Comparison of ENCODE assay signal across 2 cellular contexts in genomic region chr2:233165543-233165894, GRCh38.
TF ChIP-seq lines count a peak whose summit lies in the region.

No MANE protein-coding gene starts in this region.

TF ChIP-seq in HCT116, 20 proteins besides CTCF, POLR2A, EP300 and RAD21:
- TF ChIP-seq, protein P1, sequence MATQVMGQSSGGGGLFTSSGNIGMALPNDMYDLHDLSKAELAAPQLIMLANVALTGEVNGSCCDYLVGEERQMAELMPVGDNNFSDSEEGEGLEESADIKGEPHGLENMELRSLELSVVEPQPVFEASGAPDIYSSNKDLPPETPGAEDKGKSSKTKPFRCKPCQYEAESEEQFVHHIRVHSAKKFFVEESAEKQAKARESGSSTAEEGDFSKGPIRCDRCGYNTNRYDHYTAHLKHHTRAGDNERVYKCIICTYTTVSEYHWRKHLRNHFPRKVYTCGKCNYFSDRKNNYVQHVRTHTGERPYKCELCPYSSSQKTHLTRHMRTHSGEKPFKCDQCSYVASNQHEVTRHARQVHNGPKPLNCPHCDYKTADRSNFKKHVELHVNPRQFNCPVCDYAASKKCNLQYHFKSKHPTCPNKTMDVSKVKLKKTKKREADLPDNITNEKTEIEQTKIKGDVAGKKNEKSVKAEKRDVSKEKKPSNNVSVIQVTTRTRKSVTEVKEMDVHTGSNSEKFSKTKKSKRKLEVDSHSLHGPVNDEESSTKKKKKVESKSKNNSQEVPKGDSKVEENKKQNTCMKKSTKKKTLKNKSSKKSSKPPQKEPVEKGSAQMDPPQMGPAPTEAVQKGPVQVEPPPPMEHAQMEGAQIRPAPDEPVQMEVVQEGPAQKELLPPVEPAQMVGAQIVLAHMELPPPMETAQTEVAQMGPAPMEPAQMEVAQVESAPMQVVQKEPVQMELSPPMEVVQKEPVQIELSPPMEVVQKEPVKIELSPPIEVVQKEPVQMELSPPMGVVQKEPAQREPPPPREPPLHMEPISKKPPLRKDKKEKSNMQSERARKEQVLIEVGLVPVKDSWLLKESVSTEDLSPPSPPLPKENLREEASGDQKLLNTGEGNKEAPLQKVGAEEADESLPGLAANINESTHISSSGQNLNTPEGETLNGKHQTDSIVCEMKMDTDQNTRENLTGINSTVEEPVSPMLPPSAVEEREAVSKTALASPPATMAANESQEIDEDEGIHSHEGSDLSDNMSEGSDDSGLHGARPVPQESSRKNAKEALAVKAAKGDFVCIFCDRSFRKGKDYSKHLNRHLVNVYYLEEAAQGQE (IDR thresholded peaks at IDR 0.05; ENCODE audit: low read depth): no peak
- TF ChIP-seq ZBTB33 (IDR thresholded peaks at IDR 0.05; ENCODE audit: extremely low read depth, insufficient replicate concordance, low read length) (no peak), ATF3 (IDR thresholded peaks at IDR 0.05) (no peak), FOSL1 (IDR thresholded peaks at IDR 0.05; ENCODE audit: low read depth) (no peak), CEBPB (IDR thresholded peaks at IDR 0.05; ENCODE audit: low read depth) (no peak), ELF1 (IDR thresholded peaks at IDR 0.05; ENCODE audit: borderline replicate concordance, low read depth) (no peak), EZH2 (IDR thresholded peaks at IDR 0.05) (no peak), SP1 (IDR thresholded peaks at IDR 0.05; ENCODE audit: low read depth) (no peak), SIN3A (IDR thresholded peaks at IDR 0.05; ENCODE audit: low read depth) (no peak), TCF7L2 (IDR thresholded peaks at IDR 0.05; ENCODE audit: borderline replicate concordance, extremely low read depth, insufficient read depth, insufficient read length) (no peak), EGR1 (IDR thresholded peaks at IDR 0.05; ENCODE audit: low read depth) (no peak), CBX3 (IDR thresholded peaks at IDR 0.05; ENCODE audit: low read depth) (no peak), YY1 (IDR thresholded peaks at IDR 0.05; ENCODE audit: extremely low read depth, insufficient replicate concordance, low read depth, low read length) (no peak), POLR2AphosphoS5 (IDR thresholded peaks at IDR 0.05; ENCODE audit: low read depth, low read length) (no peak), ZNF274 (IDR thresholded peaks at IDR 0.05; ENCODE audit: low read depth, low read length) (no peak)
- TF ChIP-seq, protein P2, sequence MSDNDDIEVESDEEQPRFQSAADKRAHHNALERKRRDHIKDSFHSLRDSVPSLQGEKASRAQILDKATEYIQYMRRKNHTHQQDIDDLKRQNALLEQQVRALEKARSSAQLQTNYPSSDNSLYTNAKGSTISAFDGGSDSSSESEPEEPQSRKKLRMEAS (IDR thresholded peaks at IDR 0.05): no peak

TF ChIP-seq in GM23338, 12 proteins besides CTCF, POLR2A, EP300 and RAD21:
- TF ChIP-seq ZNF462 (CRISPR knock-in tag; IDR thresholded peaks at IDR 0.05): no peak
- TF ChIP-seq, protein P1 (IDR thresholded peaks at IDR 0.05; ENCODE audit: unreplicated experiment): no peak
- TF ChIP-seq EZH2phosphoT487 (IDR thresholded peaks at IDR 0.05; ENCODE audit: unreplicated experiment): no peak
- TF ChIP-seq NANOG (IDR thresholded peaks at IDR 0.05; ENCODE audit: borderline replicate concordance): no peak
- no peak for TF ChIP-seq ZNF331 (CRISPR knock-in tag; IDR thresholded peaks at IDR 0.05; ENCODE audit: low read depth)
- no peak for TF ChIP-seq JUNB (IDR thresholded peaks at IDR 0.05; ENCODE audit: unreplicated experiment)
- no peak for TF ChIP-seq STAT1 (IDR thresholded peaks at IDR 0.05; ENCODE audit: unreplicated experiment)
- no peak for TF ChIP-seq EZH2 (IDR thresholded peaks at IDR 0.05; ENCODE audit: low read depth, unreplicated experiment)
- TF ChIP-seq CREB1 (CRISPR knock-in tag; IDR thresholded peaks at IDR 0.05; ENCODE audit: low read depth): no peak
- TF ChIP-seq POLR2AphosphoS5 (IDR thresholded peaks at IDR 0.05; ENCODE audit: low read depth): no peak
- TF ChIP-seq ETS1 (IDR thresholded peaks at IDR 0.05): no peak
- TF ChIP-seq ZNF114 (CRISPR knock-in tag; IDR thresholded peaks at IDR 0.05): no peak
TF ChIP-seq in GM23338: peak in this region for 0.
